Comparison of ENCODE assay signal across 1 cellular context in genomic region chr12:58530421-58531067, GRCh38.
TF ChIP-seq lines count a peak whose summit lies in the region.

No MANE protein-coding gene starts in this region.

TF ChIP-seq in GM23338, 12 proteins besides CTCF, POLR2A, EP300 and RAD21 (continued from another document):
- TF ChIP-seq ZNF462 (CRISPR knock-in tag; IDR thresholded peaks at IDR 0.05) (no peak), CREB1 (CRISPR knock-in tag; IDR thresholded peaks at IDR 0.05; ENCODE audit: low read depth) (no peak), ZNF331 (CRISPR knock-in tag; IDR thresholded peaks at IDR 0.05; ENCODE audit: low read depth) (no peak), ETS1 (IDR thresholded peaks at IDR 0.05) (no peak), JUNB (IDR thresholded peaks at IDR 0.05; ENCODE audit: unreplicated experiment) (no peak), STAT1 (IDR thresholded peaks at IDR 0.05; ENCODE audit: unreplicated experiment) (no peak), ZNF114 (CRISPR knock-in tag; IDR thresholded peaks at IDR 0.05) (no peak)
